Comparison of ENCODE assay signal across 1 cellular context in the genomic region with DNA sequence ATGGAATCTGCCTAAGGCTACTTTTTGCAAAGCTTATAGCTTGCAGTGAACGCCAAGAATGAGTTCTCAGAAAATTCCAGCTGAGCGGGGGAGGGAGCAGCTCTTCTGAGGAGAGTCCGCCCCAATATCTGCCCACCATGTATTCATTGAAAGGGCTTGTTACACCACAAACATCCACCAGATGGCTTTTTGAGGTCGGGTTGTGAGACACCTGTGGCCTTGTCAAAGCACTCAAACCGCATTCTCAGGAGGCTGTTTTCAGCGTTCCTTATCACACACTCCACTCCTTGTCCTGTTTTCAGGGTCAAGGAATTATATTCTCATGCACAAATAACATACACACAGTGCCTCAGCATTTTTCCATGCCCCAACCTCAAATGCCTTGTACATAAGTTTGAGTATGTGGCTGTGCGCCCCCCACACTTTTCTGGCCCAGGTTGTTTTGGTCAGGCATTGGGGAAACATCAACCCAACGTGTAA.
TF ChIP-seq lines count a peak whose summit lies in the region.

No MANE protein-coding gene starts in this region.

TF ChIP-seq in K562, 482 proteins besides CTCF, POLR2A, EP300 and RAD21 (continued from another document):
- TF ChIP-seq ESRRA (IDR thresholded peaks at IDR 0.05; ENCODE audit: borderline replicate concordance, low read depth): peak; percentile 92; the same call in 1 of the 2 replicates
- no peak for TF ChIP-seq KLF6 (CRISPR knock-in tag; IDR thresholded peaks at IDR 0.05; ENCODE audit: borderline replicate concordance)
- TF ChIP-seq, protein P1, sequence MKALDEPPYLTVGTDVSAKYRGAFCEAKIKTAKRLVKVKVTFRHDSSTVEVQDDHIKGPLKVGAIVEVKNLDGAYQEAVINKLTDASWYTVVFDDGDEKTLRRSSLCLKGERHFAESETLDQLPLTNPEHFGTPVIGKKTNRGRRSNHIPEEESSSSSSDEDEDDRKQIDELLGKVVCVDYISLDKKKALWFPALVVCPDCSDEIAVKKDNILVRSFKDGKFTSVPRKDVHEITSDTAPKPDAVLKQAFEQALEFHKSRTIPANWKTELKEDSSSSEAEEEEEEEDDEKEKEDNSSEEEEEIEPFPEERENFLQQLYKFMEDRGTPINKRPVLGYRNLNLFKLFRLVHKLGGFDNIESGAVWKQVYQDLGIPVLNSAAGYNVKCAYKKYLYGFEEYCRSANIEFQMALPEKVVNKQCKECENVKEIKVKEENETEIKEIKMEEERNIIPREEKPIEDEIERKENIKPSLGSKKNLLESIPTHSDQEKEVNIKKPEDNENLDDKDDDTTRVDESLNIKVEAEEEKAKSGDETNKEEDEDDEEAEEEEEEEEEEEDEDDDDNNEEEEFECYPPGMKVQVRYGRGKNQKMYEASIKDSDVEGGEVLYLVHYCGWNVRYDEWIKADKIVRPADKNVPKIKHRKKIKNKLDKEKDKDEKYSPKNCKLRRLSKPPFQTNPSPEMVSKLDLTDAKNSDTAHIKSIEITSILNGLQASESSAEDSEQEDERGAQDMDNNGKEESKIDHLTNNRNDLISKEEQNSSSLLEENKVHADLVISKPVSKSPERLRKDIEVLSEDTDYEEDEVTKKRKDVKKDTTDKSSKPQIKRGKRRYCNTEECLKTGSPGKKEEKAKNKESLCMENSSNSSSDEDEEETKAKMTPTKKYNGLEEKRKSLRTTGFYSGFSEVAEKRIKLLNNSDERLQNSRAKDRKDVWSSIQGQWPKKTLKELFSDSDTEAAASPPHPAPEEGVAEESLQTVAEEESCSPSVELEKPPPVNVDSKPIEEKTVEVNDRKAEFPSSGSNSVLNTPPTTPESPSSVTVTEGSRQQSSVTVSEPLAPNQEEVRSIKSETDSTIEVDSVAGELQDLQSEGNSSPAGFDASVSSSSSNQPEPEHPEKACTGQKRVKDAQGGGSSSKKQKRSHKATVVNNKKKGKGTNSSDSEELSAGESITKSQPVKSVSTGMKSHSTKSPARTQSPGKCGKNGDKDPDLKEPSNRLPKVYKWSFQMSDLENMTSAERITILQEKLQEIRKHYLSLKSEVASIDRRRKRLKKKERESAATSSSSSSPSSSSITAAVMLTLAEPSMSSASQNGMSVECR (CRISPR knock-in tag; IDR thresholded peaks at IDR 0.05): no peak
- no peak for TF ChIP-seq GTF2A2 (tag; IDR thresholded peaks at IDR 0.05)
- TF ChIP-seq GATAD2B (IDR thresholded peaks at IDR 0.05; ENCODE audit: borderline replicate concordance): no peak
- no peak for TF ChIP-seq LARP7 (IDR thresholded peaks at IDR 0.05)
- TF ChIP-seq SETDB1 (IDR thresholded peaks at IDR 0.05; ENCODE audit: low read length): no peak
- no peak for TF ChIP-seq ZBED1 (IDR thresholded peaks at IDR 0.05)
- TF ChIP-seq CBFB (CRISPR knock-in tag; IDR thresholded peaks at IDR 0.05): peak; percentile 91; the same call in 1 of the 2 replicates
- peak; percentile 56; the same call in 1 of the 2 replicates for TF ChIP-seq MAFG (tag; conservative IDR thresholded peaks at IDR 0.05)
- TF ChIP-seq, protein P2, sequence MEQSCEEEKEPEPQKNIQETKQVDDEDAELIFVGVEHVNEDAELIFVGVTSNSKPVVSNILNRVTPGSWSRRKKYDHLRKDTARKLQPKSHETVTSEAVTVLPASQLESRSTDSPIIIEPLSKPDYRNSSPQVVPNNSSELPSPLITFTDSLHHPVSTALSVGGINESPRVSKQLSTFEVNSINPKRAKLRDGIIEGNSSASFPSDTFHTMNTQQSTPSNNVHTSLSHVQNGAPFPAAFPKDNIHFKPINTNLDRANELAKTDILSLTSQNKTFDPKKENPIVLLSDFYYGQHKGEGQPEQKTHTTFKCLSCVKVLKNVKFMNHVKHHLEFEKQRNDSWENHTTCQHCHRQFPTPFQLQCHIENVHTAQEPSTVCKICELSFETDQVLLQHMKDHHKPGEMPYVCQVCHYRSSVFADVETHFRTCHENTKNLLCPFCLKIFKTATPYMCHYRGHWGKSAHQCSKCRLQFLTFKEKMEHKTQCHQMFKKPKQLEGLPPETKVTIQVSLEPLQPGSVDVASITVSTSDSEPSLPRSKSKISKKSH (CRISPR knock-in tag; IDR thresholded peaks at IDR 0.05): no peak
- no peak for TF ChIP-seq NFYB (IDR thresholded peaks at IDR 0.05; ENCODE audit: extremely low read depth, insufficient read length)
- TF ChIP-seq ATF2 (CRISPR knock-in tag; IDR thresholded peaks at IDR 0.05): no peak
- TF ChIP-seq ZNF277 (CRISPR knock-in tag; IDR thresholded peaks at IDR 0.05; ENCODE audit: borderline replicate concordance): no peak
- TF ChIP-seq RAD51 (IDR thresholded peaks at IDR 0.05; ENCODE audit: borderline replicate concordance, low read depth): no peak
- TF ChIP-seq, protein P3, sequence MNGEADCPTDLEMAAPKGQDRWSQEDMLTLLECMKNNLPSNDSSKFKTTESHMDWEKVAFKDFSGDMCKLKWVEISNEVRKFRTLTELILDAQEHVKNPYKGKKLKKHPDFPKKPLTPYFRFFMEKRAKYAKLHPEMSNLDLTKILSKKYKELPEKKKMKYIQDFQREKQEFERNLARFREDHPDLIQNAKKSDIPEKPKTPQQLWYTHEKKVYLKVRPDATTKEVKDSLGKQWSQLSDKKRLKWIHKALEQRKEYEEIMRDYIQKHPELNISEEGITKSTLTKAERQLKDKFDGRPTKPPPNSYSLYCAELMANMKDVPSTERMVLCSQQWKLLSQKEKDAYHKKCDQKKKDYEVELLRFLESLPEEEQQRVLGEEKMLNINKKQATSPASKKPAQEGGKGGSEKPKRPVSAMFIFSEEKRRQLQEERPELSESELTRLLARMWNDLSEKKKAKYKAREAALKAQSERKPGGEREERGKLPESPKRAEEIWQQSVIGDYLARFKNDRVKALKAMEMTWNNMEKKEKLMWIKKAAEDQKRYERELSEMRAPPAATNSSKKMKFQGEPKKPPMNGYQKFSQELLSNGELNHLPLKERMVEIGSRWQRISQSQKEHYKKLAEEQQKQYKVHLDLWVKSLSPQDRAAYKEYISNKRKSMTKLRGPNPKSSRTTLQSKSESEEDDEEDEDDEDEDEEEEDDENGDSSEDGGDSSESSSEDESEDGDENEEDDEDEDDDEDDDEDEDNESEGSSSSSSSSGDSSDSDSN (IDR thresholded peaks at IDR 0.05; ENCODE audit: borderline replicate concordance in 1 of 2, low read depth in 2 of 2, low read length in 2 of 2): no peak
- TF ChIP-seq GTF3C2 (IDR thresholded peaks at IDR 0.05; ENCODE audit: borderline replicate concordance, extremely low read depth, insufficient read length): no peak
- TF ChIP-seq RBM17 (IDR thresholded peaks at IDR 0.05; ENCODE audit: borderline replicate concordance, low read depth, low read length): no peak
- TF ChIP-seq ZBTB7A (IDR thresholded peaks at IDR 0.05; ENCODE audit: borderline replicate concordance, control insufficient read depth, low read depth, low read length): no peak
- TF ChIP-seq ZNF766 (CRISPR knock-in tag; conservative IDR thresholded peaks at IDR 0.05): 0 out of 2 replicates have a peak, but pooled peaks have one; percentile 37
- no peak for TF ChIP-seq ZNF511 (CRISPR knock-in tag; IDR thresholded peaks at IDR 0.05)
- no peak for TF ChIP-seq ETS2 (tag; IDR thresholded peaks at IDR 0.05; ENCODE audit: borderline replicate concordance, poor library complexity, severe bottlenecking)
- TF ChIP-seq ZFP1 (CRISPR knock-in tag; IDR thresholded peaks at IDR 0.05): no peak
- TF ChIP-seq CXXC5 (CRISPR knock-in tag; IDR thresholded peaks at IDR 0.05): peak; percentile 80
- no peak for TF ChIP-seq ETV5 (CRISPR knock-in tag; IDR thresholded peaks at IDR 0.05; ENCODE audit: low read depth)
- TF ChIP-seq RBM25 (IDR thresholded peaks at IDR 0.05; ENCODE audit: low read depth, low read length, severe bottlenecking): no peak
- no peak for TF ChIP-seq TGIF2 (CRISPR knock-in tag; IDR thresholded peaks at IDR 0.05)
- TF ChIP-seq, protein P4, sequence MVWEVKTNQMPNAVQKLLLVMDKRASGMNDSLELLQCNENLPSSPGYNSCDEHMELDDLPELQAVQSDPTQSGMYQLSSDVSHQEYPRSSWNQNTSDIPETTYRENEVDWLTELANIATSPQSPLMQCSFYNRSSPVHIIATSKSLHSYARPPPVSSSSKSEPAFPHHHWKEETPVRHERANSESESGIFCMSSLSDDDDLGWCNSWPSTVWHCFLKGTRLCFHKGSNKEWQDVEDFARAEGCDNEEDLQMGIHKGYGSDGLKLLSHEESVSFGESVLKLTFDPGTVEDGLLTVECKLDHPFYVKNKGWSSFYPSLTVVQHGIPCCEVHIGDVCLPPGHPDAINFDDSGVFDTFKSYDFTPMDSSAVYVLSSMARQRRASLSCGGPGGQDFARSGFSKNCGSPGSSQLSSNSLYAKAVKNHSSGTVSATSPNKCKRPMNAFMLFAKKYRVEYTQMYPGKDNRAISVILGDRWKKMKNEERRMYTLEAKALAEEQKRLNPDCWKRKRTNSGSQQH (CRISPR knock-in tag; IDR thresholded peaks at IDR 0.05): no peak
- TF ChIP-seq, protein P5, sequence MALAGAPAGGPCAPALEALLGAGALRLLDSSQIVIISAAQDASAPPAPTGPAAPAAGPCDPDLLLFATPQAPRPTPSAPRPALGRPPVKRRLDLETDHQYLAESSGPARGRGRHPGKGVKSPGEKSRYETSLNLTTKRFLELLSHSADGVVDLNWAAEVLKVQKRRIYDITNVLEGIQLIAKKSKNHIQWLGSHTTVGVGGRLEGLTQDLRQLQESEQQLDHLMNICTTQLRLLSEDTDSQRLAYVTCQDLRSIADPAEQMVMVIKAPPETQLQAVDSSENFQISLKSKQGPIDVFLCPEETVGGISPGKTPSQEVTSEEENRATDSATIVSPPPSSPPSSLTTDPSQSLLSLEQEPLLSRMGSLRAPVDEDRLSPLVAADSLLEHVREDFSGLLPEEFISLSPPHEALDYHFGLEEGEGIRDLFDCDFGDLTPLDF (CRISPR knock-in tag; IDR thresholded peaks at IDR 0.05): no peak
- peak; percentile 76 for TF ChIP-seq ZNF316 (IDR thresholded peaks at IDR 0.05)
- TF ChIP-seq PTBP1 (IDR thresholded peaks at IDR 0.05; ENCODE audit: low read depth, low read length): no peak
- peak; percentile 61 for TF ChIP-seq PKNOX1 (IDR thresholded peaks at IDR 0.05)
TF ChIP-seq in K562: peak in this region for 107.
